Comparison of ENCODE assay signal across 13 cellular contexts in genomic region chr4:30429813-30430466, GRCh38.
A peak's percentile ranks its signal among the peaks of the same experiment; 100 is the strongest.
DNase-seq lines count a peak whose midpoint lies in the region; ATAC-seq, FAIRE-seq and TF ChIP-seq lines count a peak whose summit lies in the region.
"Had no signal": no experiment of that assay in that cellular context is flagged by ENCODE, and none has a peak within 500 bp of the region (broad histone marks: within the 10 kb centered on the region; RNA-seq: fewer than 3 reads in every experiment).

No MANE protein-coding gene starts in this region.

- no peaks in the 10 kb centered on the region for H3K36me3 ChIP-seq in bronchial epithelial cell (ENCODE audit: control insufficient read depth, insufficient read depth, low read length)
- no peaks in the 10 kb centered on the region for H3K36me3 ChIP-seq in kidney epithelial cell (ENCODE audit: control insufficient read depth, insufficient read depth, low read length)
- H3K36me3 ChIP-seq in heart right ventricle, result no peaks in the 10 kb centered on the region
- H3K36me3 ChIP-seq in adrenal gland (replicated peaks in 1 of 2), result no peaks in the 10 kb centered on the region
- H3K36me3 ChIP-seq: colonic mucosa had no signal

- H3K9me3 ChIP-seq in heart right ventricle (peaks cover 0 to 12% (median 5%) of the 10 kb centered on the region in 11 donors), adrenal gland (replicated peaks in 1 of 3) (peaks cover 0 to 6% (median 0%) of the 10 kb centered on the region in 3 donors)
- H3K9me3 ChIP-seq: colonic mucosa had no signal

- ATAC-seq in heart right ventricle, result no peak
- ATAC-seq in GM21723 (IDR thresholded peaks at IDR 0.05; ENCODE audit: unreplicated experiment), result no peak
- ATAC-seq: GM23338 had no signal

- in situ Hi-C loops in Caki2 (cut with HindIII; ENCODE audit: low pct_unique_long_range_greater_than_20kb, low sequenced_read_pairs), result no loop called here

- TF ChIP-seq POLR2A in adrenal gland (IDR thresholded peaks at IDR 0.05), result no peak

- WGBS in heart right ventricle, 2 donors, result 83 to 88% methylated on average over 2 of the region's 2 CpGs
- 90 to 96% (median 93%) methylated on average over 2 of the region's 2 CpGs for WGBS in adrenal gland, 4 donors

- DNase-seq in Caki2 (ENCODE audit: low read depth) (peak; percentile 25), NCI-H460 (ENCODE audit: extremely low read depth, low read depth) (peak; percentile 1), bronchial epithelial cell (ENCODE audit: low read depth) (peak; percentile 90), kidney epithelial cell (ENCODE audit: low read depth) (peak; percentile 18), heart right ventricle (no peak), NOMO-1 treated with dmso at 0.1 percent for 144 hours (lab: John Stamatoyannopoulos, UW; ENCODE audit: unreplicated experiment) (no peak), adrenal gland (no peak)
- DNase-seq: activated naive CD4-positive, alpha-beta T cell treated with anti-CD3 and anti-CD28 coated beads for 36 hours; colonic mucosa; kidney glomerular epithelial cell; T-helper 9 cell had no signal

- TF ChIP-seq CTCF in bronchial epithelial cell (IDR thresholded peaks at IDR 0.05; ENCODE audit: insufficient read depth, low read length, severe bottlenecking) (no peak), kidney epithelial cell (IDR thresholded peaks at IDR 0.05; ENCODE audit: insufficient read depth, low read length, poor library complexity, severe bottlenecking) (no peak), heart right ventricle (IDR thresholded peaks at IDR 0.05) (no peak), adrenal gland (IDR thresholded peaks at IDR 0.05) (no peak)

- H3K27ac ChIP-seq in heart right ventricle, result no peak overlapping the region
- no peak overlapping the region for H3K27ac ChIP-seq in adrenal gland
- H3K27ac ChIP-seq: colonic mucosa had no signal

- H3K27me3 ChIP-seq in bronchial epithelial cell (ENCODE audit: control insufficient read depth, insufficient read depth, low read length), result no peaks in the 10 kb centered on the region
- H3K27me3 ChIP-seq in kidney epithelial cell (ENCODE audit: control insufficient read depth, insufficient read depth, low read length), result no peaks in the 10 kb centered on the region
- no peaks in the 10 kb centered on the region for H3K27me3 ChIP-seq in heart right ventricle
- no peaks in the 10 kb centered on the region for H3K27me3 ChIP-seq in adrenal gland
- H3K27me3 ChIP-seq: colonic mucosa had no signal

- no peaks in the 10 kb centered on the region for H3K4me1 ChIP-seq in heart right ventricle
- H3K4me1 ChIP-seq in adrenal gland (replicated peaks in 1 of 2), result no peaks in the 10 kb centered on the region
- H3K4me1 ChIP-seq: colonic mucosa had no signal

- H3K4me3 ChIP-seq in bronchial epithelial cell (ENCODE audit: low read depth, low read length) (no peak overlapping the region), kidney epithelial cell (ENCODE audit: low read depth, low read length) (no peak overlapping the region), heart right ventricle (no peak overlapping the region), adrenal gland (no peak overlapping the region)
- H3K4me3 ChIP-seq: colonic mucosa, GM23338 had no signal

- intact Hi-C loops in heart right ventricle (cut with DNase I), result no loop called here
- intact Hi-C loops in adrenal gland (cut with DNase I), result no loop called here

- no peak for FAIRE-seq in bronchial epithelial cell (lab: Jason Lieb, UNC)

Comparison
In these comparisons a context has a peak if more than half of its experiments do, and no peak if none do; other contexts are left out.
1. DNase-seq: peak in Caki2 (single experiment), NCI-H460 (single experiment), bronchial epithelial cell (single experiment) and kidney epithelial cell (single experiment); none in heart right ventricle (0 of 2), NOMO-1 treated with dmso at 0.1 percent for 144 hours (single experiment) and adrenal gland (0 of 7).